3 cellular contexts compared by ENCODE assay signal in genomic region chr5:944992-945685, GRCh38.
TF ChIP-seq lines count a peak whose summit lies in the region.

No MANE protein-coding gene starts in this region.

TF ChIP-seq in GM12878, 131 proteins besides CTCF, POLR2A, EP300 and RAD21:
- TF ChIP-seq E2F4 (IDR thresholded peaks at IDR 0.05; ENCODE audit: low read depth, low read length) (no peak), NFXL1 (IDR thresholded peaks at IDR 0.05; ENCODE audit: borderline replicate concordance) (peak; percentile 87)

TF ChIP-seq in neural cell, 6 proteins besides CTCF, POLR2A, EP300 and RAD21 (continued from another document):
- no peak for TF ChIP-seq REST (IDR thresholded peaks at IDR 0.05; ENCODE audit: borderline replicate concordance)
- TF ChIP-seq SMC3 (conservative IDR thresholded peaks at IDR 0.05; ENCODE audit: poor library complexity), result no peak
- TF ChIP-seq TAF1 (IDR thresholded peaks at IDR 0.05; ENCODE audit: low read depth), result no peak
- no peak for TF ChIP-seq POLR2AphosphoS5 (IDR thresholded peaks at IDR 0.05)

TF ChIP-seq in SK-N-SH treated with all-trans-retinoic acid at 6 μM for 48 hours, 23 proteins besides CTCF, POLR2A, EP300 and RAD21 (continued from another document):
- TF ChIP-seq CREB5 (CRISPR knock-in tag; IDR thresholded peaks at IDR 0.05; ENCODE audit: low read depth) (no peak), CSDC2 (CRISPR knock-in tag; IDR thresholded peaks at IDR 0.05) (no peak), OSR1 (CRISPR knock-in tag; IDR thresholded peaks at IDR 0.05) (no peak), RARB (CRISPR knock-in tag; IDR thresholded peaks at IDR 0.05) (no peak), PPARA (CRISPR knock-in tag; IDR thresholded peaks at IDR 0.05; ENCODE audit: borderline replicate concordance) (no peak), GLIS3 (CRISPR knock-in tag; IDR thresholded peaks at IDR 0.05) (no peak), TOX (CRISPR knock-in tag; IDR thresholded peaks at IDR 0.05; ENCODE audit: borderline replicate concordance) (no peak), ZNF565 (CRISPR knock-in tag; conservative IDR thresholded peaks at IDR 0.05; ENCODE audit: low read depth) (no peak), TCF4 (CRISPR knock-in tag; IDR thresholded peaks at IDR 0.05; ENCODE audit: borderline replicate concordance) (no peak), ZNF8 (CRISPR knock-in tag; IDR thresholded peaks at IDR 0.05) (no peak), TSHZ2 (CRISPR knock-in tag; IDR thresholded peaks at IDR 0.05) (no peak), POU6F1 (CRISPR knock-in tag; IDR thresholded peaks at IDR 0.05; ENCODE audit: borderline replicate concordance, low read depth) (no peak), ZNF70 (CRISPR knock-in tag; IDR thresholded peaks at IDR 0.05) (no peak), PATZ1 (CRISPR knock-in tag; IDR thresholded peaks at IDR 0.05; ENCODE audit: borderline replicate concordance) (no peak), ZFP30 (CRISPR knock-in tag; IDR thresholded peaks at IDR 0.05) (no peak), ESRRG (CRISPR knock-in tag; IDR thresholded peaks at IDR 0.05) (no peak)
